ENCODE assay signal across 21 cellular contexts in the genomic region with DNA sequence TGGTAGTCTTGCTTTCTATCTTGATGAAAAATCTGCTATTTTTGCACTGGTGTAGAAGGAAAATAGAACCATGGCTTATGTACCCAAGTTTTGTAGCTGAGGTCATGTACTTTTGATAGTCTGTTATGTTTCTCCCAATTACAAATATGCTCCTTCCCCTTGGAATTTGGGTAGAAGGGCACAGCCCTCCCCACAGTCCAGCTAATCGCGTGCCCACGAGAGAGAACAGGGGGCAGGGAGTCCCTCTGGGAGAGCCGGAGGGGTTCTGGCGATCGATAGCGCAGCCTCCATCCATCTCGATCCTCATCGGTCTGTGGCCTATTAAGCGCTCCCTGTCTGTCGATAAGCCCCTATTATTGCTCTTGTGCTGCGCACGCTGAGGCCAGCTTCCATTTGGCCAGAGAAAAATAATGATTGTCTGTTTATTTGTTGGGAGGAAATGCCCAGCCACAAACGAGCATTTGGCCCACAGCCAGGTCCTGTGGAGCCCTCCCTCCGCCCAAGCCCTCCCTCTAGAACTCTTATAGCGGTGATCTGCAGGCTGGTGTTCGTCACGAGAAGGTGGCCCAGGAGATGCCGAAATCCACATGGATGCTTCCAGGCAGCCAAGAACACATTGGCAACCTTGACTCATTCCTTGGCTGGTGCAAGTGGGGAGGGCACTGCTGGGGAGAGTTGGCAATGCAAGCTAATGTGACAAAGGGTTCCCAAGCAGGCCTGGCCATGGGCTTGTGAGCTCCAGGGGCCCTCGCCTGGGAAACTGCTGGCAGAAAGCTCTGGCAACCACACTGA.
DNase-seq lines count a peak whose midpoint lies in the region; ATAC-seq and TF ChIP-seq lines count a peak whose summit lies in the region.
"Had no signal": no experiment of that assay in that cellular context is flagged by ENCODE, and none has a peak within 500 bp of the region (broad histone marks: within the 10 kb centered on the region; RNA-seq: fewer than 3 reads in every experiment).

No MANE protein-coding gene starts in this region.

- no peak overlapping the region for H3K27ac Mint-ChIP-seq in MCF 10A (ENCODE audit: low read depth, unreplicated experiment)
- H3K27ac Mint-ChIP-seq: activated naive CD4-positive, alpha-beta T cell treated with anti-CD3 and anti-CD28 coated beads, Interleukin-2, amount 50 U/mL, for 72 hours; activated T-cell treated with anti-CD3 and anti-CD28 coated beads, Interleukin-2, amount 50 U/mL, for 72 hours; H9; stimulated activated naive B cell treated with anti-CD40 and anti-IgM and Interleukin-4, amounts not matched to agents 10 μg/mL and 1 μg/mL and 100 μg/mL, for 72 hours had no signal

- H3K4me1 ChIP-seq in breast epithelium = no peaks in the 10 kb centered on the region
- H3K4me1 ChIP-seq: A549 had no signal

- H3K36me3 ChIP-seq in breast epithelium = no peaks in the 10 kb centered on the region
- H3K36me3 ChIP-seq: BLaER1 treated with 17β-estradiol and CSF1 and Interleukin-3, amounts not matched to agents 10 nM and 100 nM; ovary had no signal

- DNase-seq in MCF 10A (ENCODE audit: unreplicated experiment) = peak; percentile 18
- no peak for DNase-seq in breast epithelium (ENCODE audit: low spot score in 2 of 2)
- DNase-seq in cerebellum (ENCODE audit: low spot score) = peak; percentile 70
- DNase-seq in midbrain (lab: John Stamatoyannopoulos, UW) = peak; percentile 71
- no peak for DNase-seq in effector CD8-positive, alpha-beta T cell (lab: John Stamatoyannopoulos, UW)
- DNase-seq in A172 (ENCODE audit: low spot score) = no peak
- no peak for DNase-seq in dermis blood vessel endothelial cell
- DNase-seq: activated CD4-positive, CD25-positive, alpha-beta regulatory T cell; activated T-cell treated with anti-CD3 and anti-CD28 coated beads, Interleukin-2, amount 50 U/mL, for 72 hours; effector memory CD4-positive, alpha-beta T cell; glutamatergic neuron; H9; NCI-H226; ovary; SK-N-SH; stimulated activated naive B cell treated with anti-CD40 and anti-IgM and Interleukin-4, amounts not matched to agents 10 μg/mL and 1 μg/mL and 100 μg/mL, for 72 hours; T-helper 9 cell had no signal

- H3K9me3 Mint-ChIP-seq in MCF 10A (ENCODE audit: unreplicated experiment) = no peaks in the 10 kb centered on the region
- H3K9me3 Mint-ChIP-seq: activated naive CD4-positive, alpha-beta T cell treated with anti-CD3 and anti-CD28 coated beads, Interleukin-2, amount 50 U/mL, for 72 hours; activated T-cell treated with anti-CD3 and anti-CD28 coated beads, Interleukin-2, amount 50 U/mL, for 72 hours; H9; stimulated activated naive B cell treated with anti-CD40 and anti-IgM and Interleukin-4, amounts not matched to agents 10 μg/mL and 1 μg/mL and 100 μg/mL, for 72 hours had no signal

- no peaks in the 10 kb centered on the region for H3K27me3 ChIP-seq in breast epithelium
- H3K27me3 ChIP-seq: BLaER1 treated with 17β-estradiol and CSF1 and Interleukin-3, amounts not matched to agents 10 nM and 100 nM; ovary had no signal

- H3K4me1 Mint-ChIP-seq in MCF 10A (ENCODE audit: insufficient read depth, unreplicated experiment) = no peaks in the 10 kb centered on the region
- H3K4me1 Mint-ChIP-seq: stimulated activated naive B cell treated with anti-CD40 and anti-IgM and Interleukin-4, amounts not matched to agents 10 μg/mL and 1 μg/mL and 100 μg/mL, for 72 hours had no signal

- TF ChIP-seq CTCF in MCF 10A (IDR thresholded peaks at IDR 0.05; ENCODE audit: unreplicated experiment) = no peak
- TF ChIP-seq CTCF in breast epithelium (IDR thresholded peaks at IDR 0.05) = no peak

- TF ChIP-seq POLR2A in breast epithelium (IDR thresholded peaks at IDR 0.05) = no peak

- H3K27ac ChIP-seq in breast epithelium = no peak overlapping the region
- H3K27ac ChIP-seq: A549; BLaER1 treated with 17β-estradiol and CSF1 and Interleukin-3, amounts not matched to agents 10 nM and 100 nM; ovary had no signal

- no peak overlapping the region for H3K4me3 ChIP-seq in breast epithelium
- H3K4me3 ChIP-seq: A549; BLaER1 treated with 17β-estradiol and CSF1 and Interleukin-3, amounts not matched to agents 10 nM and 100 nM; ovary had no signal

- BruUV-seq in MCF 10A (replicated peaks; lab: Mats Ljungman, UMichigan) = no TSS peak

- no peak for ATAC-seq in GM21723 (IDR thresholded peaks at IDR 0.05; ENCODE audit: unreplicated experiment)
- ATAC-seq: A549; activated naive CD4-positive, alpha-beta T cell treated with anti-CD3 and anti-CD28 coated beads, Interleukin-2, amount 50 U/mL, for 72 hours; activated T-cell treated with anti-CD3 and anti-CD28 coated beads, Interleukin-2, amount 50 U/mL, for 72 hours; stimulated activated naive B cell treated with anti-CD40 and anti-IgM and Interleukin-4, amounts not matched to agents 10 μg/mL and 1 μg/mL and 100 μg/mL, for 72 hours had no signal

- no peaks in the 10 kb centered on the region for H3K9me3 ChIP-seq in breast epithelium
- H3K9me3 ChIP-seq: A549; BLaER1 treated with 17β-estradiol and CSF1 and Interleukin-3, amounts not matched to agents 10 nM and 100 nM; ovary; SK-N-SH had no signal

- H3K36me3 Mint-ChIP-seq in MCF 10A (ENCODE audit: insufficient read depth, unreplicated experiment) = no peaks in the 10 kb centered on the region
- H3K36me3 Mint-ChIP-seq: activated naive CD4-positive, alpha-beta T cell treated with anti-CD3 and anti-CD28 coated beads, Interleukin-2, amount 50 U/mL, for 72 hours; stimulated activated naive B cell treated with anti-CD40 and anti-IgM and Interleukin-4, amounts not matched to agents 10 μg/mL and 1 μg/mL and 100 μg/mL, for 72 hours had no signal

- intact Hi-C loops in MCF 10A (cut with micrococcal nuclease) (no loop called here), breast epithelium (cut with DNase I; ENCODE audit: low total_unique reads) (no loop called here)

- CTCF ChIA-PET in MCF 10A (lab: Yijun Ruan, JAX) = interaction anchor here (1.0 to 1.9 kb wide), 5 partner anchors 8 to 18 kb away, joined by 3 to 12 read pairs (median 5); no protein-coding TSS in a partner anchor

- H3K27me3 Mint-ChIP-seq in MCF 10A (ENCODE audit: insufficient read depth, unreplicated experiment) = no peaks in the 10 kb centered on the region
- H3K27me3 Mint-ChIP-seq: stimulated activated naive B cell treated with anti-CD40 and anti-IgM and Interleukin-4, amounts not matched to agents 10 μg/mL and 1 μg/mL and 100 μg/mL, for 72 hours had no signal

- POLR2A ChIA-PET in MCF 10A (lab: Yijun Ruan, JAX) = interaction anchor here (0.5 kb wide), 1 partner anchor 243 kb away, joined by 4 read pairs; no protein-coding TSS in a partner anchor

- no peak overlapping the region for H3K4me3 Mint-ChIP-seq in MCF 10A (ENCODE audit: unreplicated experiment)
- H3K4me3 Mint-ChIP-seq: activated T-cell treated with anti-CD3 and anti-CD28 coated beads, Interleukin-2, amount 50 U/mL, for 72 hours; H9; stimulated activated naive B cell treated with anti-CD40 and anti-IgM and Interleukin-4, amounts not matched to agents 10 μg/mL and 1 μg/mL and 100 μg/mL, for 72 hours had no signal

Comparison
In these comparisons a context has a peak if more than half of its experiments do, and no peak if none do; other contexts are left out.
1. DNase-seq: peak in MCF 10A (single experiment), cerebellum (single experiment) and midbrain (single experiment); none in breast epithelium (0 of 2), effector CD8-positive, alpha-beta T cell (single experiment), A172 (single experiment) and dermis blood vessel endothelial cell (single experiment).